8 cellular contexts compared by ENCODE assay signal in the genomic region with DNA sequence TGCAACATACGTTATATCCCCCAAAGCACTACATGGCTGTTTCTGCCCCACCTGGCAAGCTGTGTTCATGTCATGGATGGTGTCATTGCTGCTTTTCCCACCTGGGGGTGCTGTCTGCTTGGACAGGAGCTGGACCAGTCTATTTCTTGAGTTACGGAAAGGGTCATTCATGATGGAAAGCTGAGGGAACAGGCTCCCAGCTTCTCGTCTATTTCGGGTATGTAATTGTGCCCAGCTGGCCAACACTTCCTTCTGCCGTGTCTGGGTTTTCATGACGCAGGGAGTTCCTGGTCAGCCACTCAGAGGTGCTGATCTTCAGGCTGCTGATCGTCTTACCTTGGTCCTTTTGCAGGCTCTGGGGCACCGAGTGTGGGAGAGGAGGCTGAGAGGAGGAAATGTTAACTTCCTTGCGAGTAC. TPM values are rescaled to one million over a fixed set of nuclear protein-coding genes. Genes with fewer than 3 reads are reported as not detected.
A peak's percentile ranks its signal among the peaks of the same experiment; 100 is the strongest.
DNase-seq lines count a peak whose midpoint lies in the region; ATAC-seq and TF ChIP-seq lines count a peak whose summit lies in the region.

No MANE protein-coding gene starts in this region.

- H3K27ac ChIP-seq in C4-2B = no peak overlapping the region
- no peak overlapping the region for H3K27ac ChIP-seq in HCT116 (ENCODE audit: low read depth, low read length)
- H3K27ac ChIP-seq in gastroesophageal sphincter = no peak overlapping the region

- H3K4me3 ChIP-seq in HCT116 (replicated peaks in 1 of 2; ENCODE audit: low read depth in 1 of 2, low read length in 2 of 2) = no peak overlapping the region
- no peak overlapping the region for H3K4me3 ChIP-seq in gastroesophageal sphincter

- H3K27me3 ChIP-seq in HCT116 (ENCODE audit: insufficient read depth, low read length) = no peaks in the 10 kb centered on the region
- H3K27me3 ChIP-seq in gastroesophageal sphincter = no peaks in the 10 kb centered on the region

- CTCF ChIA-PET in HCT116 (lab: Charles Lee) = interaction anchor here (0.6 to 2.7 kb wide), 27 partner anchors 9 to 446 kb away, joined by 3 to 52 read pairs (median 4); a partner anchor contains a TSS

- no TSS peak for BruUV-seq in HCT116 (replicated peaks; lab: Mats Ljungman, UMichigan)

- TF ChIP-seq CTCF in C4-2B (conservative IDR thresholded peaks at IDR 0.05) = peak; percentile 75
- peak; percentile 88 to 98 (median 97); a peak in 5 of 6 replicates for TF ChIP-seq CTCF in HCT116 (IDR thresholded peaks at IDR 0.05 in 2 of 3, conservative IDR thresholded peaks at IDR 0.05 in 1 of 3; ENCODE audit: borderline replicate concordance in 1 of 3, insufficient read depth in 1 of 3, low read depth in 2 of 3, low read length in 2 of 3)
- peak in 3 of 4 experiments; percentile 41 to 66 (median 64) for TF ChIP-seq CTCF in gastroesophageal sphincter (IDR thresholded peaks at IDR 0.05)
- peak; percentile 75 for TF ChIP-seq CTCF in progenitor cell of endocrine pancreas (IDR thresholded peaks at IDR 0.05; ENCODE audit: unreplicated experiment)

- H3K79me2 ChIP-seq in HCT116 (ENCODE audit: insufficient read depth, low read length) = no peaks in the 10 kb centered on the region

- no peaks in the 10 kb centered on the region for H3K4me1 Mint-ChIP-seq in progenitor cell of endocrine pancreas (ENCODE audit: low read depth)

- no peaks in the 10 kb centered on the region for H3K9me3 ChIP-seq in HCT116 (ENCODE audit: control insufficient read depth in 1 of 2, insufficient read depth in 1 of 2, low read depth in 1 of 2, low read length in 2 of 2)
- no peaks in the 10 kb centered on the region for H3K9me3 ChIP-seq in gastroesophageal sphincter

- peaks cover 3 to 15% of the 10 kb centered on the region in 2 experiments; a peak in 3 of 4 replicates for H3K4me1 ChIP-seq in HCT116 (ENCODE audit: control insufficient read depth in 1 of 2, insufficient read depth in 2 of 2, low read length in 2 of 2)
- no peaks in the 10 kb centered on the region for H3K4me1 ChIP-seq in gastroesophageal sphincter

- H3K4me3 Mint-ChIP-seq in progenitor cell of endocrine pancreas (ENCODE audit: low read depth) = no peak overlapping the region

- DNase-seq in HCT116 (ENCODE audit: low read depth, low spot score) (peak; percentile 70), SK-N-DZ (ENCODE audit: low spot score) (peak; percentile 60), progenitor cell of endocrine pancreas (ENCODE audit: low spot score, unreplicated experiment) (peak; percentile 38), cerebellar nuclear complex (lab: John Stamatoyannopoulos, UW) (no peak)
- no peak for DNase-seq in activated effector memory CD4-positive, alpha-beta T cell treated with Interleukin-2 at 50 U/mL for 16 hours
- no peak for DNase-seq in stimulated activated CD4-positive, alpha-beta T cell treated with anti-CD3 and anti-CD28 coated beads, Interleukin-12 subunit alpha, Interleukin-12 subunit beta, amount 100 ng/mL, for 4 hours

- 40 to 45% methylated on average over 1 to 9 of the region's 9 CpGs for WGBS in gastroesophageal sphincter (ENCODE audit: low coverage in 1 of 2), 2 donors

- no peaks in the 10 kb centered on the region for H3K36me3 ChIP-seq in HCT116 (ENCODE audit: control insufficient read depth in 1 of 2, insufficient read depth in 2 of 2, low read length in 2 of 2)
- H3K36me3 ChIP-seq in gastroesophageal sphincter = no peaks in the 10 kb centered on the region

- RAD21 ChIA-PET in HCT116 (lab: Charles Lee; ENCODE audit: low non-redundant PET in 1 of 2, low total read pairs in 2 of 2, uncharacterized antibody in 2 of 2, unreplicated experiment in 2 of 2) = interaction anchor here (0.9 to 1.6 kb wide), 6 partner anchors 12 to 286 kb away, joined by 3 to 11 read pairs (median 4); no protein-coding TSS in a partner anchor

- H4K20me1 ChIP-seq in HCT116 (ENCODE audit: insufficient read depth) = no peaks in the 10 kb centered on the region

- intact Hi-C loops in HCT116 (cut with micrococcal nuclease) = loop anchor here (1.0 kb wide), 3 partner anchors 156 to 424 kb away; no protein-coding TSS in a partner anchor

- no peak for TF ChIP-seq EP300 in gastroesophageal sphincter (IDR thresholded peaks at IDR 0.05)

- no peaks in the 10 kb centered on the region for H3K36me3 Mint-ChIP-seq in progenitor cell of endocrine pancreas (ENCODE audit: insufficient read depth)

- POLR2A ChIA-PET in HCT116 (lab: Charles Lee) = interaction anchor here (0.7 to 1.2 kb wide), 3 partner anchors 10 to 28 kb away, joined by 3 to 4 read pairs (median 3); no protein-coding TSS in a partner anchor

- no peak overlapping the region for H3K27ac Mint-ChIP-seq in progenitor cell of endocrine pancreas

- peak; percentile 87 for ATAC-seq in HCT116
- no peak for ATAC-seq in gastroesophageal sphincter

- peak overlapping the region; percentile 22 for H3K4me2 ChIP-seq in HCT116 (ENCODE audit: low read length)

- TF ChIP-seq RAD21 in HCT116 (IDR thresholded peaks at IDR 0.05; ENCODE audit: low read depth) = peak; percentile 98

- H3K9me2 ChIP-seq in HCT116 (ENCODE audit: insufficient read depth) = no peaks in the 10 kb centered on the region

- TF ChIP-seq POLR2A in HCT116 (IDR thresholded peaks at IDR 0.05; ENCODE audit: borderline replicate concordance, extremely low read depth, insufficient read depth, insufficient read length) = no peak
- TF ChIP-seq POLR2A in gastroesophageal sphincter (IDR thresholded peaks at IDR 0.05) = no peak

- peak overlapping the region; percentile 25 for H2AFZ ChIP-seq in HCT116 (ENCODE audit: low read depth, low read length, poor library complexity, severe bottlenecking)

- no peak overlapping the region for H3K9ac ChIP-seq in HCT116 (ENCODE audit: low read length)

- H3K27me3 Mint-ChIP-seq in progenitor cell of endocrine pancreas = peaks cover 12% of the 10 kb centered on the region

- H3K9me3 Mint-ChIP-seq in progenitor cell of endocrine pancreas (ENCODE audit: low read depth) = no peaks in the 10 kb centered on the region

TF ChIP-seq in HCT116, 20 proteins besides CTCF, POLR2A, EP300 and RAD21:
- no peak for TF ChIP-seq ZFX (IDR thresholded peaks at IDR 0.05)
- peak; percentile 50 for TF ChIP-seq YY1 (IDR thresholded peaks at IDR 0.05; ENCODE audit: extremely low read depth, insufficient replicate concordance, low read depth, low read length)
- TF ChIP-seq CBX3 (IDR thresholded peaks at IDR 0.05; ENCODE audit: low read depth) = peak; percentile 53; the same call in 1 of the 2 replicates
TF ChIP-seq in HCT116: peak in this region for 2.

RNA-seq across cellular contexts. Expression of a gene that starts 8.6 kb away (rescaled TPM):
- total RNA-seq in HCT116 (2021; ENCODE audit: unreplicated experiment) = 0.27 TPM
- 0.29 and 0.73 TPM in 2 replicates for polyA plus RNA-seq in HCT116 (2012)
- polyA plus RNA-seq in SK-N-DZ (2014; cell fraction: cytosol; rRNA removed) = not detected in 2 replicates
- polyA plus RNA-seq in SK-N-DZ (2014; cell fraction: nucleus; rRNA removed) = not detected in 2 replicates
- total RNA-seq in gastroesophageal sphincter = not detected
- not detected in 2 replicates for total RNA-seq in progenitor cell of endocrine pancreas

Comparison
In these comparisons a context has a peak if more than half of its experiments do, and no peak if none do; other contexts are left out.
1. DNase-seq: peak in HCT116 (single experiment), SK-N-DZ (single experiment) and progenitor cell of endocrine pancreas (single experiment); none in cerebellar nuclear complex (0 of 2), activated effector memory CD4-positive, alpha-beta T cell treated with Interleukin-2 at 50 U/mL for 16 hours (single experiment) and stimulated activated CD4-positive, alpha-beta T cell treated with anti-CD3 and anti-CD28 coated beads, Interleukin-12 subunit alpha, Interleukin-12 subunit beta, amount 100 ng/mL, for 4 hours (single experiment).
2. Peak in every context shown above with its lines, with median percentiles within 50 percentile points of each other: CTCF ChIP-seq.